28 cellular contexts compared by ENCODE assay signal in the genomic region with DNA sequence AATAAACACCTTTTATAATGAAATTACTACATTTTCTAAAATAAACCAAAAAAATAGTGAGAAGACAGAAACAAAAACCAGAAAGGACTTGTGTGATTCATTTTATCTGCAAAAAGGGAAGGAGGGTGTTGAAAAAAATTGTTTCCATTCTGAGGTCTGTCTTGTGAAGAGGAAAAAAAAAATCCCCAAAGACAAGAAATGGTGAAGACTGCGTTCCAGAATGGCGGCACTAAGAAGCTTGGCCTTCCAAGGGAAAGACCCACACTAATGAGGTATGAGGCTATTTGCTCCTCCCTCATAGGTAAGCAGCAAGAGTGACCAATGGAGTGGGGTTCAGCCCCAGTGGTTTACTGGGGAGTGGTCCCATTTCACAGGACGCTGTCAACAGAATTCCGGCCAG. TPM values are rescaled to one million over a fixed set of nuclear protein-coding genes. Genes with fewer than 3 reads are reported as not detected.
DNase-seq lines count a peak whose midpoint lies in the region; ATAC-seq, FAIRE-seq and TF ChIP-seq lines count a peak whose summit lies in the region.
"Had no signal": no experiment of that assay in that cellular context is flagged by ENCODE, and none has a peak within 500 bp of the region (broad histone marks: within the 10 kb centered on the region; RNA-seq: fewer than 3 reads in every experiment).

No MANE protein-coding gene starts in this region.

- POLR2A ChIA-PET in GM12878 (lab: Charles Lee), result interaction anchor here (0.5 kb wide), 1 partner anchor 57 kb away, joined by 3 read pairs; no protein-coding TSS in a partner anchor

- no peak overlapping the region for H3K4me3 ChIP-seq in GM12878
- H3K4me3 ChIP-seq: breast epithelium, coronary artery, heart left ventricle, left lung, right lobe of liver, SK-N-MC had no signal

- no peaks in the 10 kb centered on the region for H3K9me3 Mint-ChIP-seq in activated naive CD4-positive, alpha-beta T cell treated with anti-CD3 and anti-CD28 coated beads, Interleukin-2, amount 50 U/mL, for 24 hours
- H3K9me3 Mint-ChIP-seq in T-helper 2 cell treated with Interferon-gamma antibody and Interleukin-4, amounts not matched to agents 5 μg/mL and 100 μg/mL, for 36 hours, result no peaks in the 10 kb centered on the region
- H3K9me3 Mint-ChIP-seq: CD4-positive, alpha-beta T cell; nephron had no signal

- H3K4me3 Mint-ChIP-seq in activated naive CD4-positive, alpha-beta T cell treated with anti-CD3 and anti-CD28 coated beads, Interleukin-2, amount 50 U/mL, for 24 hours, result no peak overlapping the region
- H3K4me3 Mint-ChIP-seq in T-helper 2 cell treated with Interferon-gamma antibody and Interleukin-4, amounts not matched to agents 5 μg/mL and 100 μg/mL, for 36 hours, result peak overlapping the region; percentile 49
- H3K4me3 Mint-ChIP-seq: CD4-positive, alpha-beta T cell; nephron had no signal

- H4K20me1 ChIP-seq in GM12878 (ENCODE audit: control insufficient read depth, insufficient read depth), result no peaks in the 10 kb centered on the region

- H3K4me1 Mint-ChIP-seq in activated naive CD4-positive, alpha-beta T cell treated with anti-CD3 and anti-CD28 coated beads, Interleukin-2, amount 50 U/mL, for 24 hours, result peaks cover 48% of the 10 kb centered on the region
- peaks cover 62% of the 10 kb centered on the region for H3K4me1 Mint-ChIP-seq in T-helper 2 cell treated with Interferon-gamma antibody and Interleukin-4, amounts not matched to agents 5 μg/mL and 100 μg/mL, for 36 hours (ENCODE audit: low read depth)
- H3K4me1 Mint-ChIP-seq: nephron had no signal

- in situ Hi-C loops in GM12878 (cut with MboI), result no loop called here

- TF ChIP-seq CTCF in GM12878 (IDR thresholded peaks at IDR 0.05 in 2 of 3, conservative IDR thresholded peaks at IDR 0.05 in 1 of 3; ENCODE audit: control insufficient read depth in 2 of 3, extremely low read depth in 1 of 3, insufficient read depth in 1 of 3, low read depth in 3 of 3, low read length in 3 of 3), result no peak

- TF ChIP-seq EP300 in GM12878 (IDR thresholded peaks at IDR 0.05; ENCODE audit: borderline replicate concordance in 1 of 2, control insufficient read depth in 1 of 2, low read depth in 2 of 2, low read length in 2 of 2), result no peak

- H3K36me3 ChIP-seq in GM12878 (ENCODE audit: control insufficient read depth in 2 of 2, insufficient read depth in 2 of 2, low read length in 1 of 2), result peaks cover 0 to 5% of the 10 kb centered on the region in 2 experiments; a peak in 2 of 4 replicates
- H3K36me3 ChIP-seq: breast epithelium, right lobe of liver had no signal

- H3K9ac ChIP-seq in GM12878 (ENCODE audit: control insufficient read depth, insufficient read depth, low read length), result no peak overlapping the region
- H3K9ac ChIP-seq: parathyroid adenoma had no signal

- H3K9me3 ChIP-seq in GM12878 (replicated peaks; ENCODE audit: control insufficient read depth, insufficient read depth, low read length), result no peaks in the 10 kb centered on the region
- H3K9me3 ChIP-seq: breast epithelium, heart left ventricle, left lung, right lobe of liver had no signal

- RAD21 ChIA-PET in GM12878 (lab: Charles Lee; ENCODE audit: unreplicated experiment), result no interaction called here

- H3K36me3 Mint-ChIP-seq in activated naive CD4-positive, alpha-beta T cell treated with anti-CD3 and anti-CD28 coated beads, Interleukin-2, amount 50 U/mL, for 24 hours, result peaks cover 1% of the 10 kb centered on the region
- peaks cover 48% of the 10 kb centered on the region for H3K36me3 Mint-ChIP-seq in T-helper 2 cell treated with Interferon-gamma antibody and Interleukin-4, amounts not matched to agents 5 μg/mL and 100 μg/mL, for 36 hours (ENCODE audit: low read depth)

- no peak overlapping the region for H2AFZ ChIP-seq in GM12878 (ENCODE audit: control insufficient read depth, low read depth, low read length)
- H2AFZ ChIP-seq: parathyroid adenoma had no signal

- DNase-seq in activated naive CD4-positive, alpha-beta T cell (lab: John Stamatoyannopoulos, UW), result no peak
- DNase-seq in T-helper 2 cell treated with Interferon-gamma antibody and Interleukin-4, amounts not matched to agents 5 μg/mL and 100 μg/mL, for 36 hours (ENCODE audit: low spot score), result no peak
- DNase-seq in GM12878 (ENCODE audit: low read depth, low spot score) (no peak), NCI-H226 (no peak), cortex of kidney (lab: John Stamatoyannopoulos, UW) (no peak)
- DNase-seq: activated CD4-positive, CD25-positive, alpha-beta regulatory T cell treated with anti-CD3 and anti-CD28 coated beads, Interleukin-2, amount 50 U/mL, for 72 hours; CD4-positive, alpha-beta T cell; DMS 273 treated with DMSO at 0.1 percent for 48 hours; heart left ventricle; KBM-7; left lung; NCI-H1105; NCI-H2081 treated with DMSO at 0.1 percent for 48 hours; NK-92 treated with Interleukin-12 subunit alpha and Interleukin-12 subunit beta, amount 100 ng/mL, for 24 hours; right lobe of liver had no signal

- H3K27me3 Mint-ChIP-seq in activated naive CD4-positive, alpha-beta T cell treated with anti-CD3 and anti-CD28 coated beads, Interleukin-2, amount 50 U/mL, for 24 hours, result no peaks in the 10 kb centered on the region
- no peaks in the 10 kb centered on the region for H3K27me3 Mint-ChIP-seq in T-helper 2 cell treated with Interferon-gamma antibody and Interleukin-4, amounts not matched to agents 5 μg/mL and 100 μg/mL, for 36 hours (ENCODE audit: low read depth)
- H3K27me3 Mint-ChIP-seq: CD4-positive, alpha-beta T cell had no signal

- CTCF ChIA-PET in GM12878 (lab: Yijun Ruan, JAX), result interaction anchor here (6.2 to 6.9 kb wide), 2 partner anchors 32 to 44 kb away, joined by 29 to 84 read pairs; a partner anchor contains a TSS

- WGBS in GM12878 (ENCODE audit: insufficient coverage, insufficient replicate concordance, low lambda C conversion rate, missing lambda C conversion rate), result 84% methylated on average over 4 of the region's 4 CpGs

- no peak overlapping the region; the same call in 1 of the 2 replicates for H3K27ac ChIP-seq in GM12878 (ENCODE audit: control insufficient read depth, insufficient read depth)
- H3K27ac ChIP-seq: breast epithelium, coronary artery, left lung, parathyroid adenoma, right lobe of liver, SK-N-MC had no signal

- TF ChIP-seq POLR2A in GM12878 (IDR thresholded peaks at IDR 0.05; ENCODE audit: low read depth, low read length), result no peak

- intact Hi-C loops in GM12878 (cut with micrococcal nuclease; ENCODE audit: unreplicated experiment), result no loop called here

- no peaks in the 10 kb centered on the region; the same call in 1 of the 2 replicates for H3K79me2 ChIP-seq in GM12878 (ENCODE audit: control insufficient read depth, insufficient read depth, low read length)
- H3K79me2 ChIP-seq: parathyroid adenoma had no signal

- ATAC-seq in GM12878 (no peak), HG03196 (IDR thresholded peaks at IDR 0.05; ENCODE audit: unreplicated experiment) (no peak)
- ATAC-seq: heart left ventricle, left lung, right lobe of liver had no signal

- H3K4me2 ChIP-seq in GM12878 (ENCODE audit: control insufficient read depth, insufficient read depth), result no peak overlapping the region; the same call in 1 of the 2 replicates

- FAIRE-seq in GM12878 (lab: Jason Lieb, UNC), result no peak
- FAIRE-seq: endothelial cell of umbilical vein, G401.6, GM19239, H1 had no signal

- no TSS peak for BruUV-seq in GM12878 (replicated peaks; lab: Mats Ljungman, UMichigan)

- no peaks in the 10 kb centered on the region for H3K27me3 ChIP-seq in GM12878 (replicated peaks in 1 of 2; ENCODE audit: control insufficient read depth in 2 of 2, insufficient read depth in 2 of 2, low read length in 1 of 2)
- H3K27me3 ChIP-seq: breast epithelium, heart left ventricle, left lung, right lobe of liver had no signal

- TF ChIP-seq RAD21 in GM12878 (IDR thresholded peaks at IDR 0.05; ENCODE audit: insufficient read depth, low read depth, low read length), result no peak

- peak overlapping the region; percentile 71 for H3K27ac Mint-ChIP-seq in activated naive CD4-positive, alpha-beta T cell treated with anti-CD3 and anti-CD28 coated beads, Interleukin-2, amount 50 U/mL, for 24 hours
- H3K27ac Mint-ChIP-seq in T-helper 2 cell treated with Interferon-gamma antibody and Interleukin-4, amounts not matched to agents 5 μg/mL and 100 μg/mL, for 36 hours, result peak overlapping the region; percentile 80
- H3K27ac Mint-ChIP-seq: CD4-positive, alpha-beta T cell; nephron had no signal

- SMC1A ChIA-PET in GM12878 (lab: Charles Lee; ENCODE audit: uncharacterized antibody, unreplicated experiment), result no interaction called here

- peaks cover 10% of the 10 kb centered on the region for H3K4me1 ChIP-seq in GM12878 (ENCODE audit: control insufficient read depth, insufficient read depth, low read length)
- H3K4me1 ChIP-seq: breast epithelium, right lobe of liver had no signal

RNA-seq across cellular contexts. Expression of a gene that starts 35.0 kb away (rescaled TPM):
- total RNA-seq in GM12878 (2013; cell fraction: nucleolus; rRNA removed), result 233 and 257 TPM in 2 replicates
- total RNA-seq in GM12878 (2014; rRNA removed) (32.0 and 33.6 TPM in 2 replicates), GM12878 (2014; rRNA removed; fragmentation: Illumina TruSeq; extraction: Trizol) (36.8 and 38.9 TPM in 2 replicates), GM12878 (2021) (31.3 and 36.0 TPM in 2 replicates)
- 15.3 TPM for polyA plus RNA-seq in GM12878 (2011; ENCODE audit: low read depth)
- polyA plus RNA-seq in GM12878 (2011; rRNA removed) (37.4 and 52.1 TPM in 2 replicates), GM12878 (2014; fragmentation: Illumina TruSeq; extraction: Trizol) (36.8 and 43.9 TPM in 2 replicates), GM12878 (2014; fragmentation: Nextera tagmentation; extraction: Ambion mirVana) (10 to 100 TPM in 1 of 2 experiments, 1 to 10 TPM in 1; 9.8 to 10.5 TPM), GM12878 (2014; rRNA removed) (21.5 and 24.9 TPM in 2 replicates), GM12878 (2016; fragmentation: Nextera tagmentation; extraction: Ambion mirVana) (10 to 100 TPM; 34.5 to 38.0 TPM)
- polyA plus RNA-seq in GM12878 (2011; cell fraction: cytosol; rRNA removed), result 20.2 and 21.0 TPM in 2 replicates
- polyA plus RNA-seq in GM12878 (2011; cell fraction: nucleus; rRNA removed), result 19.2 and 25.4 TPM in 2 replicates
- 18.9 and 21.7 TPM in 2 replicates for polyA plus RNA-seq in GM12878 (2012)
- 60.5 and 80.5 TPM in 2 replicates for polyA minus RNA-seq in GM12878 (2011; rRNA and poly(A)+ RNA removed)
- 14.0 and 15.3 TPM in 2 replicates for polyA minus RNA-seq in GM12878 (2011; cell fraction: cytosol; rRNA and poly(A)+ RNA removed)
- polyA minus RNA-seq in GM12878 (2011; cell fraction: nucleus; rRNA and poly(A)+ RNA removed), result 24.1 and 46.2 TPM in 2 replicates

RNA-seq across cellular contexts. Expression of a gene that starts 56.5 kb away (rescaled TPM):
- total RNA-seq in GM12878 (2013; cell fraction: nucleolus; rRNA removed), result 0.24 and 0.33 TPM in 2 replicates
- total RNA-seq in GM12878 (2014; rRNA removed) (0.17 and 0.54 TPM in 2 replicates), GM12878 (2014; rRNA removed; fragmentation: Illumina TruSeq; extraction: Trizol) (0.32 and 0.45 TPM in 2 replicates), GM12878 (2021) (0.05 and 0.28 TPM in 2 replicates)
- 0.34 TPM for polyA plus RNA-seq in GM12878 (2011; ENCODE audit: low read depth)
- polyA plus RNA-seq in GM12878 (2011; rRNA removed) (0.12 and 0.42 TPM in 2 replicates), GM12878 (2014; fragmentation: Illumina TruSeq; extraction: Trizol) (0.15 TPM in 1 of 2 replicates, not detected in the other), GM12878 (2014; fragmentation: Nextera tagmentation; extraction: Ambion mirVana) (under 1 TPM; 0.55 to 0.58 TPM), GM12878 (2014; rRNA removed) (0.13 and 0.24 TPM in 2 replicates), GM12878 (2016; fragmentation: Nextera tagmentation; extraction: Ambion mirVana) (under 1 TPM; 0.08 to 0.25 TPM)
- polyA plus RNA-seq in GM12878 (2011; cell fraction: cytosol; rRNA removed), result 0.03 TPM in 1 of 2 replicates, not detected in the other
- 0.42 and 0.46 TPM in 2 replicates for polyA plus RNA-seq in GM12878 (2011; cell fraction: nucleus; rRNA removed)
- 0.53 and 0.54 TPM in 2 replicates for polyA plus RNA-seq in GM12878 (2012)
- 0.31 and 0.37 TPM in 2 replicates for polyA minus RNA-seq in GM12878 (2011; rRNA and poly(A)+ RNA removed)
- not detected in 2 replicates for polyA minus RNA-seq in GM12878 (2011; cell fraction: cytosol; rRNA and poly(A)+ RNA removed)
- polyA minus RNA-seq in GM12878 (2011; cell fraction: nucleus; rRNA and poly(A)+ RNA removed), result 0.29 and 0.60 TPM in 2 replicates
- total RNA-seq: heart left ventricle, HT-29, NCI-H460, right lobe of liver had no signal
- polyA plus RNA-seq: endothelial cell of umbilical vein had no signal
